In genomic region chr1:109426278-109427170, GRCh38 we compare ENCODE assay signal across 8 cellular contexts. TPM values are rescaled to one million over a fixed set of nuclear protein-coding genes. Genes with fewer than 3 reads are reported as not detected.
DNase-seq lines count a peak whose midpoint lies in the region; ATAC-seq lines count a peak whose summit lies in the region.

Gene PSMA5, minus strand, starts transcription at chr1:109426448. Its CDS starts 118 bp downstream, at chr1:109426330.

- H3K27ac Mint-ChIP-seq in effector memory CD8-positive, alpha-beta T cell = peak within 1 kb of the TSS; percentile 96 to 98

- ATAC-seq in GM21360 (IDR thresholded peaks at IDR 0.05; ENCODE audit: unreplicated experiment) = peak; percentile 91
- ATAC-seq in effector memory CD8-positive, alpha-beta T cell (replicated peaks) = peak; percentile 89

- H3K27me3 Mint-ChIP-seq in effector memory CD8-positive, alpha-beta T cell = no peaks in the 10 kb centered on the region

- H3K4me1 Mint-ChIP-seq in effector memory CD8-positive, alpha-beta T cell (ENCODE audit: low read depth in 2 of 2) = peaks cover 33 to 34% of the 10 kb centered on the region in 2 donors

- no peaks in the 10 kb centered on the region for H3K9me3 Mint-ChIP-seq in effector memory CD8-positive, alpha-beta T cell

- DNase-seq in COLO668 (lab: John Stamatoyannopoulos, UW; ENCODE audit: unreplicated experiment) = peak; percentile 99
- DNase-seq in HT1080 (ENCODE audit: low read depth) = peak; percentile 100
- DNase-seq in NOMO-1 treated with DMSO at 0.1 percent for 48 hours (lab: John Stamatoyannopoulos, UW; ENCODE audit: unreplicated experiment) = peak; percentile 99
- DNase-seq in activated CD8-positive, alpha-beta memory T cell treated with anti-CD3 and anti-CD28 coated beads for 4 hours (ENCODE audit: low read depth in 2 of 2) = peak; percentile 88 to 95
- peak; percentile 90 to 94 (median 91) for DNase-seq in effector memory CD8-positive, alpha-beta T cell
- peak; percentile 99 for DNase-seq in medulla oblongata (ENCODE audit: extremely low spot score)
- DNase-seq in stimulated activated CD8-positive, alpha-beta memory T cell treated with anti-CD3 and anti-CD28 coated beads, Interleukin-12 subunit alpha, Interleukin-12 subunit beta, amount 100 ng/mL, for 1 hour (ENCODE audit: low read depth) = peak; percentile 88

- H3K4me3 Mint-ChIP-seq in effector memory CD8-positive, alpha-beta T cell = peak within 1 kb of the TSS; percentile 94 to 95

- H3K36me3 Mint-ChIP-seq in effector memory CD8-positive, alpha-beta T cell (ENCODE audit: insufficient read depth) = peaks cover 39% of the 10 kb centered on the region

RNA-seq across cellular contexts. Expression of gene PSMA5, which starts in this region (rescaled TPM):
- 54.6 and 94.4 TPM in 2 replicates for total RNA-seq in HT1080 (2014; rRNA removed; shearing (Covaris generic))
- polyA plus RNA-seq in HT1080 (2015; cell fraction: cytosol; rRNA removed) = 86.7 and 103 TPM in 2 replicates
- 63.7 and 67.7 TPM in 2 replicates for polyA plus RNA-seq in HT1080 (2015; cell fraction: nucleus; rRNA removed)

Comparison
In these comparisons a context has a peak if more than half of its experiments do, and no peak if none do; other contexts are left out.
1. Peak in every context shown above with its lines: DNase-seq and ATAC-seq.